17 cellular contexts compared by ENCODE assay signal in the genomic region with DNA sequence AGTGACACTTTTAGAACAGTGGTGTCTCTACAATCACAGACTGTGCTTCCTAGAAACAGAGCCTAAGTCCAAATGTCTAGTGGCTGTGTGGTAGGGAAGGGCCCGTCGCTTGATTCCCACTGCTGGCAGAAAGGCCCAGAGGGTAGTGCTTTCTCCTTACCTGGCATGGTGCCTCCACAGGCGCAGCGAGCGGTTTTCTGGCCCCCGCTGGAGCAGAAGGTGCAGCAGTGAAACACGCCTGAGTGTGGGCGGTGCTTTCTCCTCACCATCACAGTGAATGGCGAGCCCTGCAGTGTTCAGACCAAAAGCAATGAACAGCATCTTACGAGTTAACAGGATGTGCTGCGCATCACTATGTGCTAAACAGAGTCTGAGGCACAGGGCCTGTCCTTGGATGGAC.
"Had no signal": no experiment of that assay in that cellular context is flagged by ENCODE, and none has a peak within 500 bp of the region (broad histone marks: within the 10 kb centered on the region; RNA-seq: fewer than 3 reads in every experiment).

No MANE protein-coding gene starts in this region.

- DNase-seq: activated CD4-positive, alpha-beta memory T cell treated with anti-CD3 and anti-CD28 coated beads for 36 hours; activated CD4-positive, alpha-beta T cell treated with anti-CD3 and anti-CD28 coated beads for 1 hour; activated CD8-positive, alpha-beta memory T cell treated with anti-CD3 and anti-CD28 coated beads, Interleukin-2, amount 10 ng/mL, durations not matched to agents 7 days and 5 days; activated T-cell treated with anti-CD3 and anti-CD28 coated beads, Interleukin-2, amount 50 U/mL, for 1 hour; body of pancreas; colonic mucosa; kidney; mammary epithelial cell; mucosa of descending colon; naive thymus-derived CD4-positive, alpha-beta T cell; right cardiac atrium; small intestine; stimulated activated CD4-positive, alpha-beta T cell treated with anti-CD3 and anti-CD28 coated beads, Interleukin-4, amount 100 ng/mL, for 24 hours; T-helper 1 cell; T1000 had no signal

- H3K27ac ChIP-seq: body of pancreas, colonic mucosa, left lung, thoracic aorta had no signal
